ENCODE assay signal across 10 cellular contexts in the genomic region with DNA sequence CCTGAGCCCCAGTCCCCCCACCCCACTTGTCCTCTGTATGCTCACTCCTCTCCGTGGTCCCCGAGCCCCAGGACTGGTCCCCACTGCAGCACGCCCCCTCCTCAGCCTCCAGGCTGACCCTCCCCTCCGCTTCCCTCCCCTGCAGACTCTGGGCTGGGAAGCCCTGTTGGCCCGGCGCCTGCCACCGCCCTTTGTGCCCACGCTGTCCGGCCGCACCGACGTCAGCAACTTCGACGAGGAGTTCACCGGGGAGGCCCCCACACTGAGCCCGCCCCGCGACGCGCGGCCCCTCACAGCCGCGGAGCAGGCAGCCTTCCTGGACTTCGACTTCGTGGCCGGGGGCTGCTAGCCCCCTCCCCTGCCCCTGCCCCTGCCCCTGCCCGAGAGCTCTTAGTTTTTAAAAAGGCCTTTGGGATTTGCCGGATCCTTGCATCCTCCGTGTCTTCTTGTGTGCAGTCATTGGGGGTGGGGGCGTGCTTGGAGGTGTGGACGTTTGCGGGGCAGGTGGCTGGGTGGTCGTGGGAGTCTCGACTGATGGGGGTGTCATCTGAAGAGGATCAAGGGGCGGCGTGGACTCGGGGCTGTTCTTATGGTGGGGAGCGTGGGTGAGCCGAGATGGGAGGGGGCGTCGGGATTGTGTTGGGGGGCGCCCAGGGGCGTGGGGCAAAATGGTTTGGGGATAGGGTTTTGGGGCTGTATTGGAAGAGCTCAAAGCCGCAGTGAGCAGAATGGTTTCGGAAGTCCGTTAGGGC. TPM values are rescaled to one million over a fixed set of nuclear protein-coding genes. Genes with fewer than 3 reads are reported as not detected.
A peak's percentile ranks its signal among the peaks of the same experiment; 100 is the strongest.
DNase-seq lines count a peak whose midpoint lies in the region; ATAC-seq and TF ChIP-seq lines count a peak whose summit lies in the region.
"Had no signal": no experiment of that assay in that cellular context is flagged by ENCODE, and none has a peak within 500 bp of the region (broad histone marks: within the 10 kb centered on the region; RNA-seq: fewer than 3 reads in every experiment).

No MANE protein-coding gene starts in this region.

- peak overlapping the region; percentile 87 for H3K9ac ChIP-seq in NT2/D1 (ENCODE audit: insufficient read length, low read depth)

- intact Hi-C loops in breast epithelium (cut with DNase I; ENCODE audit: low total_unique reads) = no loop called here
- intact Hi-C loops in MCF 10A (cut with micrococcal nuclease) = loop anchor here (5.0 kb wide), 2 partner anchors 34 to 109 kb away; no protein-coding TSS in a partner anchor

- H3K27me3 Mint-ChIP-seq in MCF 10A (ENCODE audit: insufficient read depth, unreplicated experiment) (no peaks in the 10 kb centered on the region), endothelial cell (ENCODE audit: unreplicated experiment) (peaks cover 32% of the 10 kb centered on the region)
- peaks cover 34 to 41% of the 10 kb centered on the region in 2 donors for H3K27me3 Mint-ChIP-seq in stimulated activated naive B cell treated with anti-CD40 and anti-IgM and Interleukin-4, amounts not matched to agents 10 μg/mL and 1 μg/mL and 100 μg/mL, for 72 hours

- BruUV-seq in MCF 10A (replicated peaks; lab: Mats Ljungman, UMichigan) = no TSS peak

- no peak for ATAC-seq in stimulated activated naive B cell treated with anti-CD40 and anti-IgM and Interleukin-4, amounts not matched to agents 10 μg/mL and 1 μg/mL and 100 μg/mL, for 72 hours (replicated peaks)
- no peak for ATAC-seq in HG03439 (IDR thresholded peaks at IDR 0.05; ENCODE audit: unreplicated experiment)
- ATAC-seq in GM18870 (IDR thresholded peaks at IDR 0.05; ENCODE audit: unreplicated experiment) = no peak

- POLR2A ChIA-PET in MCF 10A (lab: Yijun Ruan, JAX) = no interaction called here

- CTCF ChIA-PET in MCF 10A (lab: Yijun Ruan, JAX) = interaction anchor here (0.7 to 2.0 kb wide), 7 partner anchors 9 to 436 kb away, joined by 3 to 12 read pairs (median 3); no protein-coding TSS in a partner anchor

- H3K4me3 Mint-ChIP-seq in MCF 10A (ENCODE audit: unreplicated experiment) (no peak overlapping the region), endothelial cell (ENCODE audit: unreplicated experiment) (peak overlapping the region; percentile 47)
- peak overlapping the region in 1 of 2 donors; percentile 51 for H3K4me3 Mint-ChIP-seq in stimulated activated naive B cell treated with anti-CD40 and anti-IgM and Interleukin-4, amounts not matched to agents 10 μg/mL and 1 μg/mL and 100 μg/mL, for 72 hours

- TF ChIP-seq CTCF in breast epithelium (IDR thresholded peaks at IDR 0.05) (no peak), MCF 10A (IDR thresholded peaks at IDR 0.05; ENCODE audit: unreplicated experiment) (no peak), endothelial cell (IDR thresholded peaks at IDR 0.05; ENCODE audit: unreplicated experiment) (no peak)

- H3K36me3 Mint-ChIP-seq in MCF 10A (ENCODE audit: insufficient read depth, unreplicated experiment) (peaks cover 49% of the 10 kb centered on the region), endothelial cell (ENCODE audit: low read depth, unreplicated experiment) (peaks cover 15% of the 10 kb centered on the region)
- H3K36me3 Mint-ChIP-seq in stimulated activated naive B cell treated with anti-CD40 and anti-IgM and Interleukin-4, amounts not matched to agents 10 μg/mL and 1 μg/mL and 100 μg/mL, for 72 hours = peaks cover 43 to 53% of the 10 kb centered on the region in 2 donors

- H3K36me3 ChIP-seq in breast epithelium (no peaks in the 10 kb centered on the region), NT2/D1 (ENCODE audit: insufficient read depth, insufficient read length, low read length) (peaks cover 36% of the 10 kb centered on the region)
- H3K36me3 ChIP-seq: prostate gland had no signal

- no peak overlapping the region for H3K27ac ChIP-seq in breast epithelium
- H3K27ac ChIP-seq: prostate gland had no signal

- H3K4me1 ChIP-seq in breast epithelium (peaks cover 7% of the 10 kb centered on the region in 2 donors), NT2/D1 (ENCODE audit: insufficient read depth, insufficient read length) (peaks cover 21% of the 10 kb centered on the region)

- H3K27ac Mint-ChIP-seq in MCF 10A (ENCODE audit: low read depth, unreplicated experiment) = no peak overlapping the region
- H3K27ac Mint-ChIP-seq in endothelial cell (ENCODE audit: unreplicated experiment) = no peak overlapping the region
- H3K27ac Mint-ChIP-seq in stimulated activated naive B cell treated with anti-CD40 and anti-IgM and Interleukin-4, amounts not matched to agents 10 μg/mL and 1 μg/mL and 100 μg/mL, for 72 hours = peak overlapping the region; percentile 25

- H3K27me3 ChIP-seq in breast epithelium = peaks cover 0 to 3% of the 10 kb centered on the region in 2 donors
- H3K27me3 ChIP-seq in NT2/D1 (ENCODE audit: insufficient read depth, insufficient read length) = no peaks in the 10 kb centered on the region

- H3K9me3 ChIP-seq in breast epithelium (no peaks in the 10 kb centered on the region), NT2/D1 (ENCODE audit: insufficient read depth, low read length) (no peaks in the 10 kb centered on the region)
- H3K9me3 ChIP-seq: prostate gland had no signal

- DNase-seq in breast epithelium (ENCODE audit: low spot score in 2 of 2) = no peak
- DNase-seq in MCF 10A (ENCODE audit: unreplicated experiment) = no peak
- no peak for DNase-seq in NT2/D1 (ENCODE audit: low read depth, low spot score)
- DNase-seq in endothelial cell (ENCODE audit: low spot score) = no peak
- no peak for DNase-seq in stimulated activated naive B cell treated with anti-CD40 and anti-IgM and Interleukin-4, amounts not matched to agents 10 μg/mL and 1 μg/mL and 100 μg/mL, for 72 hours
- DNase-seq in DMS53 treated with DMSO at 0.1 percent for 48 hours (lab: John Stamatoyannopoulos, UW; ENCODE audit: unreplicated experiment) = no peak
- DNase-seq: NCI-H510A had no signal

- TF ChIP-seq POLR2A in breast epithelium (IDR thresholded peaks at IDR 0.05) = no peak

- H3K9me3 Mint-ChIP-seq in MCF 10A (ENCODE audit: unreplicated experiment) (no peaks in the 10 kb centered on the region), endothelial cell (ENCODE audit: unreplicated experiment) (no peaks in the 10 kb centered on the region)
- no peaks in the 10 kb centered on the region for H3K9me3 Mint-ChIP-seq in stimulated activated naive B cell treated with anti-CD40 and anti-IgM and Interleukin-4, amounts not matched to agents 10 μg/mL and 1 μg/mL and 100 μg/mL, for 72 hours

- H3K4me3 ChIP-seq in breast epithelium (peak overlapping the region in 2 of 3 donors; percentile 42 to 54), NT2/D1 (ENCODE audit: insufficient read length, low read depth) (peak overlapping the region; percentile 15)
- H3K4me3 ChIP-seq: prostate gland had no signal

- peaks cover 8% of the 10 kb centered on the region for H3K4me1 Mint-ChIP-seq in MCF 10A (ENCODE audit: insufficient read depth, unreplicated experiment)
- peaks cover 12% of the 10 kb centered on the region for H3K4me1 Mint-ChIP-seq in endothelial cell (ENCODE audit: unreplicated experiment)
- H3K4me1 Mint-ChIP-seq in stimulated activated naive B cell treated with anti-CD40 and anti-IgM and Interleukin-4, amounts not matched to agents 10 μg/mL and 1 μg/mL and 100 μg/mL, for 72 hours = peaks cover 27 to 56% of the 10 kb centered on the region in 2 donors

RNA-seq across cellular contexts. Expression of a gene that starts 3.5 kb away (rescaled TPM):
- total RNA-seq in breast epithelium (1 to 10 TPM in 1 of 3 donors, under 1 TPM in 1, not detected in 1; 0.48 to 1.3 TPM), MCF 10A (2022) (0.29 and 0.42 TPM in 2 replicates), endothelial cell (ENCODE audit: unreplicated experiment) (0.31 TPM)

RNA-seq across cellular contexts. Expression of a gene that starts 24.3 kb away (rescaled TPM):
- total RNA-seq in breast epithelium (10 to 100 TPM; 48.8 to 79.0 (median 72.0) TPM), MCF 10A (2022) (107 and 108 TPM in 2 replicates), endothelial cell (ENCODE audit: unreplicated experiment) (106 TPM)

RNA-seq across cellular contexts. Expression of a gene that starts 38.5 kb away (rescaled TPM):
- total RNA-seq in breast epithelium (10 to 100 TPM; 40.8 to 78.1 (median 59.6) TPM), MCF 10A (2022) (94.8 and 141 TPM in 2 replicates), endothelial cell (ENCODE audit: unreplicated experiment) (207 TPM)

RNA-seq across cellular contexts. Expression of a gene that starts 46.6 kb away (rescaled TPM):
- total RNA-seq in breast epithelium (100 to 1,000 TPM in 2 of 3 donors, 10 to 100 TPM in 1; 59.0 to 166 (median 102) TPM), MCF 10A (2022) (71.6 and 97.4 TPM in 2 replicates), endothelial cell (ENCODE audit: unreplicated experiment) (45.7 TPM)

RNA-seq across cellular contexts. Expression of a gene that starts 52.5 kb away (rescaled TPM):
- total RNA-seq in breast epithelium = 10 to 100 TPM; 65.9 to 79.0 (median 75.5) TPM
- total RNA-seq in MCF 10A (2022) = 62.1 and 65.4 TPM in 2 replicates
- total RNA-seq in endothelial cell (ENCODE audit: unreplicated experiment) = 81.1 TPM
